Comparison of ENCODE assay signal across 18 cellular contexts in genomic region chr4:177119021-177119461, GRCh38.
A peak's percentile ranks its signal among the peaks of the same experiment; 100 is the strongest.
DNase-seq lines count a peak whose midpoint lies in the region; ATAC-seq lines count a peak whose summit lies in the region.
"Had no signal": no experiment of that assay in that cellular context is flagged by ENCODE, and none has a peak within 500 bp of the region (broad histone marks: within the 10 kb centered on the region; RNA-seq: fewer than 3 reads in every experiment).

No MANE protein-coding gene starts in this region.

- H3K9ac ChIP-seq in adipocyte (ENCODE audit: low read length) (peak overlapping the region; percentile 72), skeletal muscle satellite cell (ENCODE audit: low read depth, low read length) (peak overlapping the region; percentile 66)

- H3K27me3 ChIP-seq in adipocyte (replicated peaks; ENCODE audit: control insufficient read depth, insufficient read depth, low read length) (no peaks in the 10 kb centered on the region), skeletal muscle satellite cell (ENCODE audit: control insufficient read depth, insufficient read depth, low read length) (no peaks in the 10 kb centered on the region), MG63 (no peaks in the 10 kb centered on the region)
- H3K27me3 ChIP-seq: tibial artery had no signal

- H3K4me2 ChIP-seq in skeletal muscle satellite cell (ENCODE audit: low read length) = peak overlapping the region; percentile 52

- no peak for ATAC-seq in GM18873 (IDR thresholded peaks at IDR 0.05; ENCODE audit: low FRiP score, unreplicated experiment)
- no peak for ATAC-seq in stimulated activated naive CD8-positive, alpha-beta T cell treated with anti-CD3 and anti-CD28 coated beads, Interleukin-15, Interleukin-2, amounts not matched to agents 100 U/mL and 50 U/mL, for 24 hours
- ATAC-seq: activated CD8-positive, alpha-beta memory T cell treated with anti-CD3 and anti-CD28 coated beads, Interleukin-2, amount 10 ng/mL, durations not matched to agents 7 days and 5 days had no signal

- peaks cover 9% of the 10 kb centered on the region for H3K9me3 ChIP-seq in adipocyte (ENCODE audit: control insufficient read depth, low read length)
- H3K9me3 ChIP-seq in skeletal muscle satellite cell (replicated peaks; ENCODE audit: low read length) = no peaks in the 10 kb centered on the region
- peaks cover 30% of the 10 kb centered on the region for H3K9me3 ChIP-seq in MG63
- H3K9me3 ChIP-seq: tibial artery had no signal

- DNase-seq in GM04504 (ENCODE audit: low read depth) = peak; percentile 28
- DNase-seq in adipocyte (ENCODE audit: low read depth) = peak; percentile 59
- DNase-seq in fibroblast of the conjunctiva (ENCODE audit: low read depth) = peak; percentile 39
- no peak for DNase-seq in stimulated activated naive CD8-positive, alpha-beta T cell treated with anti-CD3 and anti-CD28 coated beads, Interleukin-15, Interleukin-2, amounts not matched to agents 100 U/mL and 50 U/mL, for 24 hours
- no peak for DNase-seq in MG63
- DNase-seq: activated CD4-positive, alpha-beta T cell treated with anti-CD3 and anti-CD28 coated beads for 48 hours; activated CD8-positive, alpha-beta memory T cell treated with anti-CD3 and anti-CD28 coated beads, Interleukin-2, amount 10 ng/mL, durations not matched to agents 7 days and 5 days; activated naive CD8-positive, alpha-beta T cell treated with anti-CD3 and anti-CD28 coated beads for 36 hours; DND-41; foreskin melanocyte; islet precursor cell; NCI-H1694; NCI-H774; nucleus accumbens; SHP77 had no signal

- H3K36me3 ChIP-seq in adipocyte (ENCODE audit: control insufficient read depth, insufficient read depth, low read length, severe bottlenecking) = no peaks in the 10 kb centered on the region
- H3K36me3 ChIP-seq in skeletal muscle satellite cell (ENCODE audit: insufficient read depth, low read length) = no peaks in the 10 kb centered on the region
- peaks cover 3% of the 10 kb centered on the region for H3K36me3 ChIP-seq in MG63
- H3K36me3 ChIP-seq: tibial artery had no signal

- peaks cover 49% of the 10 kb centered on the region for H3K4me1 ChIP-seq in adipocyte (ENCODE audit: control insufficient read depth, insufficient read depth, low read length)
- peaks cover 12% of the 10 kb centered on the region for H3K4me1 ChIP-seq in skeletal muscle satellite cell (ENCODE audit: control insufficient read depth, insufficient read depth, low read length)

- peak overlapping the region; percentile 55 for H3K4me3 ChIP-seq in adipocyte (ENCODE audit: low read length)
- H3K4me3 ChIP-seq in skeletal muscle satellite cell (ENCODE audit: low read length) = peak overlapping the region; percentile 13
- H3K4me3 ChIP-seq in MG63 = no peak overlapping the region
- H3K4me3 ChIP-seq: tibial artery had no signal

Comparison
In these comparisons a context has a peak if more than half of its experiments do, and no peak if none do; other contexts are left out.
1. DNase-seq: peak in GM04504 (single experiment), adipocyte (single experiment) and fibroblast of the conjunctiva (single experiment); none in stimulated activated naive CD8-positive, alpha-beta T cell treated with anti-CD3 and anti-CD28 coated beads, Interleukin-15, Interleukin-2, amounts not matched to agents 100 U/mL and 50 U/mL, for 24 hours (single experiment) and MG63 (single experiment).